ENCODE assay signal across 8 cellular contexts in the genomic region with DNA sequence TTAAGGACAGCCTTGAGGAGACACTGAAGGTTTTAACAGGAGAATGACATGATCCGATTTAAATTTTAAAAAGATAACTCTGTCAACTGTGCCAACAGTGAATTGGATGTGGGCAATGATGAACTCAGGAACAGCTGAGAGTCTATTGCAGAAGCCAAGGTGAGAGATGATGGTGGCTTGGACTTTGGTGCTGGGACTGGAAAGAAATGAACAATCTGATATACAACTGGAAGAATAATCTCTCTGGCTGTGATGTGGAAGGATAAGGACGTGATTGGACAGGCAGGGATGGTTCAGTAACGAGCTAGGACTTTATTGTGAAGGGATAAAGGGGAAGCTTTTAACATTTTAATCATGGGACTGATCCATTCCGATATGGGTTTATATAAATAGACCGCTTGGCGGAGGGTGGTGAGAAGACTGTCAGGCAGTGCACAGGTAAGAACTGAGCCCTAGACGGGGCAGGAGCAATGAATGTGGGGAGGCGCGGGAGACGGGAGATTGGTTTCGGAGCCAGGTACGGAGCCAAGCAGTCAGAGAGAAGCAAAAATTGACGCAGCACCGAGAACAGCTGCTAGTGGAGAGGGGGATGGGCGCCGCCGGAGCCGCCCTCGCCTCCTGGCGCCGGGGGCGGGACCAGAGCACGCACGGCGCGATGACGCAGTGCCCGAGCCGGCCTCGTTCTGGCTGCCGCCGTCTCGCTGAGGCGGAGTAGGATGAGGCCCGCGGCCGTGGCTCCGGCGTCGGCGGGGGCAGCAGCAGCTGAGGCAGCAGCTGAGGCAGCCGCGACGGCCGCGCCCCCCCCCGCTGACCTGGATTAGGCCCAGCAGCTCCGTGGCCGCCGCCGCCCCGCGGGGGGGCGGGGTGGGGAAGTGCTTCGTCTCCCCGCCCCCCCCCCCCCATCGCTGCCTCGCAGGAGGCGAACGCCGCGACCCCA. TPM values are rescaled to one million over a fixed set of nuclear protein-coding genes. Genes with fewer than 3 reads are reported as not detected.
DNase-seq lines count a peak whose midpoint lies in the region; ATAC-seq and TF ChIP-seq lines count a peak whose summit lies in the region.

A gene with protein sequence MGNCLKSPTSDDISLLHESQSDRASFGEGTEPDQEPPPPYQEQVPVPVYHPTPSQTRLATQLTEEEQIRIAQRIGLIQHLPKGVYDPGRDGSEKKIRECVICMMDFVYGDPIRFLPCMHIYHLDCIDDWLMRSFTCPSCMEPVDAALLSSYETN (plus strand): TSS at position 663 of the 937 bp plus-strand sequence. CDS start 484 bp downstream, outside the sequence.

- TF ChIP-seq CTCF in C4-2B (conservative IDR thresholded peaks at IDR 0.05) (no peak), right lobe of liver (IDR thresholded peaks at IDR 0.05) (no peak)

- H3K36me3 ChIP-seq in right lobe of liver, result no peaks in the 10 kb centered on the region

- CTCF ChIA-PET in activated CD4-positive, alpha-beta memory T cell treated with anti-CD3 and anti-CD28 coated beads for 36 hours (lab: Charles Lee), result interaction anchor here (0.6 to 2.7 kb wide), 5 partner anchors 27 to 268 kb away, joined by 3 to 13 read pairs (median 3); no protein-coding TSS in a partner anchor

- H3K36me3 Mint-ChIP-seq in activated CD4-positive, alpha-beta memory T cell treated with anti-CD3 and anti-CD28 coated beads for 36 hours, result no peaks in the 10 kb centered on the region

- H3K27ac Mint-ChIP-seq in activated CD4-positive, alpha-beta memory T cell treated with anti-CD3 and anti-CD28 coated beads for 36 hours, result peak within 1 kb of the TSS; percentile 81

- H3K4me3 Mint-ChIP-seq in activated CD4-positive, alpha-beta memory T cell treated with anti-CD3 and anti-CD28 coated beads for 36 hours, result peak within 1 kb of the TSS; percentile 89

- peak; percentile 81 for DNase-seq in NCI-H748 treated with DMSO at 0.1 percent for 48 hours (lab: John Stamatoyannopoulos, UW)
- DNase-seq in activated CD4-positive, alpha-beta memory T cell treated with anti-CD3 and anti-CD28 coated beads for 36 hours, result peak; percentile 94
- DNase-seq in dermis microvascular lymphatic vessel endothelial cell (ENCODE audit: low read depth in 2 of 2), result peak; percentile 79 to 92
- peak; percentile 96 for DNase-seq in right lobe of liver
- DNase-seq in stimulated activated CD4-positive, alpha-beta T cell treated with anti-CD3 and anti-CD28 coated beads, Interleukin-4, amount 100 ng/mL, for 24 hours, result peak; percentile 90

- POLR2A ChIA-PET in activated CD4-positive, alpha-beta memory T cell treated with anti-CD3 and anti-CD28 coated beads for 36 hours (lab: Charles Lee), result interaction anchor here (1.0 to 1.6 kb wide), 4 partner anchors 11 to 61 kb away, joined by 3 to 5 read pairs (median 3); no protein-coding TSS in a partner anchor

- no peaks in the 10 kb centered on the region for H3K27me3 Mint-ChIP-seq in activated CD4-positive, alpha-beta memory T cell treated with anti-CD3 and anti-CD28 coated beads for 36 hours

- intact Hi-C loops in activated CD4-positive, alpha-beta memory T cell treated with anti-CD3 and anti-CD28 coated beads for 36 hours (cut with micrococcal nuclease), result loop anchor here (1.0 to 5.0 kb wide), 4 partner anchors 21 to 1131 kb away; a partner anchor contains a TSS
- intact Hi-C loops in right lobe of liver (cut with DNase I), result no loop called here

- under 1% methylated on average over 10 of the region's 62 CpGs for WGBS in right lobe of liver (ENCODE audit: insufficient coverage, low coverage, low lambda C conversion rate, missing lambda C conversion rate)

- peaks cover 38% of the 10 kb centered on the region for H3K4me1 Mint-ChIP-seq in activated CD4-positive, alpha-beta memory T cell treated with anti-CD3 and anti-CD28 coated beads for 36 hours (ENCODE audit: low read depth)

- H3K4me3 ChIP-seq in right lobe of liver, result peak within 1 kb of the TSS; percentile 66 to 88 (median 68)

- H3K9me3 Mint-ChIP-seq in activated CD4-positive, alpha-beta memory T cell treated with anti-CD3 and anti-CD28 coated beads for 36 hours, result no peaks in the 10 kb centered on the region

- ATAC-seq in GM19395 (IDR thresholded peaks at IDR 0.05; ENCODE audit: unreplicated experiment), result peak; percentile 72
- peak; percentile 61 for ATAC-seq in HG03558 (IDR thresholded peaks at IDR 0.05; ENCODE audit: extremely low read depth, unreplicated experiment)
- peak; percentile 92 to 97 (median 96) for ATAC-seq in right lobe of liver

- peak within 1 kb of the TSS; percentile 98 for H3K27ac ChIP-seq in C4-2B
- peak within 1 kb of the TSS; percentile 94 to 95 (median 94) for H3K27ac ChIP-seq in right lobe of liver

- TF ChIP-seq POLR2A in right lobe of liver (IDR thresholded peaks at IDR 0.05), result peak; percentile 95

- peaks cover 0 to 22% (median 11%) of the 10 kb centered on the region in 4 donors for H3K4me1 ChIP-seq in right lobe of liver

- no peaks in the 10 kb centered on the region for H3K27me3 ChIP-seq in right lobe of liver

- no peaks in the 10 kb centered on the region for H3K9me3 ChIP-seq in right lobe of liver

RNA-seq across cellular contexts. Expression of the gene that starts here (rescaled TPM):
- total RNA-seq in activated CD4-positive, alpha-beta memory T cell treated with anti-CD3 and anti-CD28 coated beads for 36 hours, result 10 to 100 TPM; 26.3 to 31.9 TPM
- total RNA-seq in dermis microvascular lymphatic vessel endothelial cell (71.2 and 120 TPM in 2 replicates), right lobe of liver (10 to 100 TPM; 35.1 to 60.1 (median 50.0) TPM)

Comparison
In these comparisons a context has a peak if more than half of its experiments do, and no peak if none do; other contexts are left out.
1. Peak in every context shown above with its lines: DNase-seq, ATAC-seq, H3K4me3 ChIP-seq and H3K27ac ChIP-seq.